ENCODE assay signal across 12 cellular contexts in the genomic region with DNA sequence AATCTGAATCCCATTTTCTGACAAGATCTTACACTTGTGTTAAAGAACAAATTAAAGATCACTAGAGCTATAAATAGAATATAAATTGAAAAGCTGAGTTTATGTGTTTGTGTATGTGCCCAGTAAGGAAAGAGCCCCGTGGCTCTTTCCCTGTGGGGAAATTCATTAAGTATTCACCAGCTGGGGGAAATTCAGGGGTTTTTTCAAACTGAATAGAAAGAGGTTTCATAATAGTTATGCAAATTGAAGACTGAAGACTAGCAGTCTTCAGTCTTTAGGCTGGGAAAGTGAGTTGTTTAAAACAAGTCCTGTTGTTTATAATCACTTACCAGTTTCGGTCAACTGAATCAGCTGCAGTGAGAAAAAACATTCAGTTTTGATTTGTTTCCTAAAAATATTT. TPM values are rescaled to one million over a fixed set of nuclear protein-coding genes. Genes with fewer than 3 reads are reported as not detected.
A peak's percentile ranks its signal among the peaks of the same experiment; 100 is the strongest.
DNase-seq lines count a peak whose midpoint lies in the region; ATAC-seq and TF ChIP-seq lines count a peak whose summit lies in the region.
"Had no signal": no experiment of that assay in that cellular context is flagged by ENCODE, and none has a peak within 500 bp of the region (broad histone marks: within the 10 kb centered on the region; RNA-seq: fewer than 3 reads in every experiment).

No MANE protein-coding gene starts in this region.

- H3K79me2 ChIP-seq in OCI-LY3 (ENCODE audit: low read length), result no peaks in the 10 kb centered on the region

- peak overlapping the region; percentile 89 for H3K27ac ChIP-seq in OCI-LY3 (ENCODE audit: low read length)
- H3K27ac ChIP-seq: ovary, PC-9 had no signal

- TF ChIP-seq CTCF in OCI-LY3 (IDR thresholded peaks at IDR 0.05; ENCODE audit: low read depth, low read length), result no peak

- H3K9me3 ChIP-seq in OCI-LY3 (ENCODE audit: insufficient read depth, low read length), result peaks cover 52% of the 10 kb centered on the region; the same call in 1 of the 2 replicates
- H3K9me3 ChIP-seq: ovary had no signal

- H3K4me1 ChIP-seq in OCI-LY3 (ENCODE audit: low read length), result peaks cover 41% of the 10 kb centered on the region

- no peak overlapping the region for H2AFZ ChIP-seq in OCI-LY3 (ENCODE audit: low read depth, low read length)
- H2AFZ ChIP-seq: PC-9 had no signal

- H3K36me3 ChIP-seq in OCI-LY3 (replicated peaks; ENCODE audit: low read depth, low read length), result peaks cover 55% of the 10 kb centered on the region
- H3K36me3 ChIP-seq: ovary had no signal

- peak overlapping the region; percentile 49 for H3K4me2 ChIP-seq in OCI-LY3 (ENCODE audit: low read length)
- H3K4me2 ChIP-seq: PC-9 had no signal

- peak overlapping the region; percentile 5 for H3K4me3 ChIP-seq in OCI-LY3 (ENCODE audit: low read length)
- H3K4me3 ChIP-seq: K562, ovary, PC-9 had no signal

- no peaks in the 10 kb centered on the region for H3K27me3 ChIP-seq in OCI-LY3 (ENCODE audit: low read depth, low read length)
- H3K27me3 ChIP-seq: ovary had no signal

- DNase-seq in NCI-H774 (lab: John Stamatoyannopoulos, UW) (no peak), NCI-H1436 treated with DMSO at 0.1 percent for 48 hours (lab: John Stamatoyannopoulos, UW) (no peak), HT-29 (ENCODE audit: low spot score) (no peak), HPDE6-E6E7 (ENCODE audit: extremely low spot score) (no peak)
- DNase-seq: ovary, PC-9 had no signal

- peak overlapping the region; percentile 46; the same call in 1 of the 2 replicates for H3K9ac ChIP-seq in OCI-LY3 (ENCODE audit: low read length)

- H4K20me1 ChIP-seq in OCI-LY3 (ENCODE audit: insufficient read depth, low read length), result no peaks in the 10 kb centered on the region

- ATAC-seq in GM18498 (IDR thresholded peaks at IDR 0.05; ENCODE audit: unreplicated experiment) (peak; percentile 81), GM19455 (IDR thresholded peaks at IDR 0.05; ENCODE audit: unreplicated experiment) (peak; percentile 76), HG03039 (IDR thresholded peaks at IDR 0.05; ENCODE audit: unreplicated experiment) (peak; percentile 89)
- ATAC-seq: K562 had no signal

RNA-seq across cellular contexts. Expression of a gene that starts 11.3 kb away (rescaled TPM):
- total RNA-seq in HT-29 (2014; rRNA removed; shearing (Covaris generic)), result not detected in 2 replicates
- total RNA-seq: K562, PC-9 had no signal

RNA-seq across cellular contexts. Expression of a gene that starts 29.2 kb away (rescaled TPM):
- not detected in 2 replicates for total RNA-seq in HT-29 (2014; rRNA removed; shearing (Covaris generic))
- total RNA-seq: cerebellum, K562, PC-9 had no signal

RNA-seq across cellular contexts. Expression of a gene that starts 40.0 kb away (rescaled TPM):
- total RNA-seq in HT-29 (2014; rRNA removed; shearing (Covaris generic)), result not detected in 2 replicates
- total RNA-seq: cerebellum, K562, PC-9 had no signal
